In genomic region chr9:91589101-91589553, GRCh38 we compare ENCODE assay signal across 11 cellular contexts.
DNase-seq lines count a peak whose midpoint lies in the region; ATAC-seq and TF ChIP-seq lines count a peak whose summit lies in the region.
"Had no signal": no experiment of that assay in that cellular context is flagged by ENCODE, and none has a peak within 500 bp of the region (broad histone marks: within the 10 kb centered on the region; RNA-seq: fewer than 3 reads in every experiment).

No MANE protein-coding gene starts in this region.

- H3K9me3 ChIP-seq in prostate gland, result no peaks in the 10 kb centered on the region

- no peak for ATAC-seq in HG03280 (IDR thresholded peaks at IDR 0.05; ENCODE audit: unreplicated experiment)
- ATAC-seq: PC-3 had no signal

- H3K4me3 ChIP-seq in prostate gland (no peak overlapping the region), H7 (ENCODE audit: insufficient read depth, low read depth, low read length) (no peak overlapping the region)

- no peaks in the 10 kb centered on the region for H3K4me1 ChIP-seq in prostate gland (replicated peaks)

- no peaks in the 10 kb centered on the region for H3K36me3 ChIP-seq in prostate gland
- no peaks in the 10 kb centered on the region for H3K36me3 ChIP-seq in H7 (replicated peaks; ENCODE audit: control insufficient read depth, insufficient read depth, low read length)

- H3K27ac ChIP-seq in prostate gland, result no peak overlapping the region

- DNase-seq in EH (ENCODE audit: low read depth) (peak; percentile 34), NCI-H1105 (lab: John Stamatoyannopoulos, UW) (peak; percentile 3), fibroblast of gingiva (ENCODE audit: low read depth) (peak; percentile 58), prostate gland (ENCODE audit: low spot score) (peak; percentile 10), H7 (no peak), T-helper 2 cell (no peak), NCI-H2081 (lab: John Stamatoyannopoulos, UW) (no peak)
- DNase-seq: cerebellar nuclear complex, NCI-H187 treated with DMSO at 0.1 percent for 48 hours, PC-3 had no signal

- H3K27me3 ChIP-seq in prostate gland (replicated peaks; ENCODE audit: insufficient read depth) (peaks cover 3% of the 10 kb centered on the region), H7 (ENCODE audit: control insufficient read depth, insufficient read depth, low read length) (no peaks in the 10 kb centered on the region)

- intact Hi-C loops in prostate gland (cut with DNase I), result no loop called here

- 19% methylated on average over 7 of the region's 7 CpGs for WGBS in prostate gland

- no peak for TF ChIP-seq POLR2A in prostate gland (IDR thresholded peaks at IDR 0.05)

- TF ChIP-seq CTCF in prostate gland (IDR thresholded peaks at IDR 0.05), result no peak

Comparison
In these comparisons a context has a peak if more than half of its experiments do, and no peak if none do; other contexts are left out.
1. DNase-seq: peak in EH (single experiment), NCI-H1105 (single experiment), fibroblast of gingiva (single experiment) and prostate gland (single experiment); none in H7 (single experiment), T-helper 2 cell (0 of 5) and NCI-H2081 (0 of 2).